Comparison of ENCODE assay signal across 1 cellular context in genomic region chr4:145931403-145931802, GRCh38.
TF ChIP-seq lines count a peak whose summit lies in the region.

No MANE protein-coding gene starts in this region.

TF ChIP-seq in GM23338, 12 proteins besides CTCF, POLR2A, EP300 and RAD21 (continued from another document):
- TF ChIP-seq, protein P1, sequence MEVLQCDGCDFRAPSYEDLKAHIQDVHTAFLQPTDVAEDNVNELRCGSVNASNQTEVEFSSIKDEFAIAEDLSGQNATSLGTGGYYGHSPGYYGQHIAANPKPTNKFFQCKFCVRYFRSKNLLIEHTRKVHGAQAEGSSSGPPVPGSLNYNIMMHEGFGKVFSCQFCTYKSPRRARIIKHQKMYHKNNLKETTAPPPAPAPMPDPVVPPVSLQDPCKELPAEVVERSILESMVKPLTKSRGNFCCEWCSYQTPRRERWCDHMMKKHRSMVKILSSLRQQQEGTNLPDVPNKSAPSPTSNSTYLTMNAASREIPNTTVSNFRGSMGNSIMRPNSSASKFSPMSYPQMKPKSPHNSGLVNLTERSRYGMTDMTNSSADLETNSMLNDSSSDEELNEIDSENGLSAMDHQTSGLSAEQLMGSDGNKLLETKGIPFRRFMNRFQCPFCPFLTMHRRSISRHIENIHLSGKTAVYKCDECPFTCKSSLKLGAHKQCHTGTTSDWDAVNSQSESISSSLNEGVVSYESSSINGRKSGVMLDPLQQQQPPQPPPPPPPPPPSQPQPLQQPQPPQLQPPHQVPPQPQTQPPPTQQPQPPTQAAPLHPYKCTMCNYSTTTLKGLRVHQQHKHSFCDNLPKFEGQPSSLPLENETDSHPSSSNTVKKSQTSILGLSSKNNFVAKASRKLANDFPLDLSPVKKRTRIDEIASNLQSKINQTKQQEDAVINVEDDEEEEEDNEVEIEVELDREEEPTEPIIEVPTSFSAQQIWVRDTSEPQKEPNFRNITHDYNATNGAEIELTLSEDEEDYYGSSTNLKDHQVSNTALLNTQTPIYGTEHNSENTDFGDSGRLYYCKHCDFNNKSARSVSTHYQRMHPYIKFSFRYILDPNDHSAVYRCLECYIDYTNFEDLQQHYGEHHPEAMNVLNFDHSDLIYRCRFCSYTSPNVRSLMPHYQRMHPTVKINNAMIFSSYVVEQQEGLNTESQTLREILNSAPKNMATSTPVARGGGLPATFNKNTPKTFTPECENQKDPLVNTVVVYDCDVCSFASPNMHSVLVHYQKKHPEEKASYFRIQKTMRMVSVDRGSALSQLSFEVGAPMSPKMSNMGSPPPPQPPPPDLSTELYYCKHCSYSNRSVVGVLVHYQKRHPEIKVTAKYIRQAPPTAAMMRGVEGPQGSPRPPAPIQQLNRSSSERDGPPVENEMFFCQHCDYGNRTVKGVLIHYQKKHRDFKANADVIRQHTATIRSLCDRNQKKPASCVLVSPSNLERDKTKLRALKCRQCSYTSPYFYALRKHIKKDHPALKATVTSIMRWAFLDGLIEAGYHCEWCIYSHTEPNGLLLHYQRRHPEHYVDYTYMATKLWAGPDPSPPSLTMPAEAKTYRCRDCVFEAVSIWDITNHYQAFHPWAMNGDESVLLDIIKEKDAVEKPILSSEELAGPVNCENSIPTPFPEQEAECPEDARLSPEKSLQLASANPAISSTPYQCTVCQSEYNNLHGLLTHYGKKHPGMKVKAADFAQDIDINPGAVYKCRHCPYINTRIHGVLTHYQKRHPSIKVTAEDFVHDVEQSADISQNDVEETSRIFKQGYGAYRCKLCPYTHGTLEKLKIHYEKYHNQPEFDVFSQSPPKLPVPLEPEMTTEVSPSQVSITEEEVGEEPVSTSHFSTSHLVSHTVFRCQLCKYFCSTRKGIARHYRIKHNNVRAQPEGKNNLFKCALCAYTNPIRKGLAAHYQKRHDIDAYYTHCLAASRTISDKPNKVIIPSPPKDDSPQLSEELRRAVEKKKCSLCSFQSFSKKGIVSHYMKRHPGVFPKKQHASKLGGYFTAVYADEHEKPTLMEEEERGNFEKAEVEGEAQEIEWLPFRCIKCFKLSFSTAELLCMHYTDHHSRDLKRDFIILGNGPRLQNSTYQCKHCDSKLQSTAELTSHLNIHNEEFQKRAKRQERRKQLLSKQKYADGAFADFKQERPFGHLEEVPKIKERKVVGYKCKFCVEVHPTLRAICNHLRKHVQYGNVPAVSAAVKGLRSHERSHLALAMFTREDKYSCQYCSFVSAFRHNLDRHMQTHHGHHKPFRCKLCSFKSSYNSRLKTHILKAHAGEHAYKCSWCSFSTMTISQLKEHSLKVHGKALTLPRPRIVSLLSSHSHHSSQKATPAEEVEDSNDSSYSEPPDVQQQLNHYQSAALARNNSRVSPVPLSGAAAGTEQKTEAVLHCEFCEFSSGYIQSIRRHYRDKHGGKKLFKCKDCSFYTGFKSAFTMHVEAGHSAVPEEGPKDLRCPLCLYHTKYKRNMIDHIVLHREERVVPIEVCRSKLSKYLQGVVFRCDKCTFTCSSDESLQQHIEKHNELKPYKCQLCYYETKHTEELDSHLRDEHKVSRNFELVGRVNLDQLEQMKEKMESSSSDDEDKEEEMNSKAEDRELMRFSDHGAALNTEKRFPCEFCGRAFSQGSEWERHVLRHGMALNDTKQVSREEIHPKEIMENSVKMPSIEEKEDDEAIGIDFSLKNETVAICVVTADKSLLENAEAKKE (CRISPR knock-in tag; IDR thresholded peaks at IDR 0.05), result no peak
- TF ChIP-seq ZNF331 (CRISPR knock-in tag; IDR thresholded peaks at IDR 0.05; ENCODE audit: low read depth), result no peak
- no peak for TF ChIP-seq CREB1 (CRISPR knock-in tag; IDR thresholded peaks at IDR 0.05; ENCODE audit: low read depth)
- no peak for TF ChIP-seq NANOG (IDR thresholded peaks at IDR 0.05; ENCODE audit: borderline replicate concordance)
- no peak for TF ChIP-seq JUNB (IDR thresholded peaks at IDR 0.05; ENCODE audit: unreplicated experiment)
- TF ChIP-seq EZH2phosphoT487 (IDR thresholded peaks at IDR 0.05; ENCODE audit: unreplicated experiment), result no peak
- no peak for TF ChIP-seq POLR2AphosphoS5 (IDR thresholded peaks at IDR 0.05; ENCODE audit: low read depth)
- no peak for TF ChIP-seq ETS1 (IDR thresholded peaks at IDR 0.05)
- TF ChIP-seq, protein P2, sequence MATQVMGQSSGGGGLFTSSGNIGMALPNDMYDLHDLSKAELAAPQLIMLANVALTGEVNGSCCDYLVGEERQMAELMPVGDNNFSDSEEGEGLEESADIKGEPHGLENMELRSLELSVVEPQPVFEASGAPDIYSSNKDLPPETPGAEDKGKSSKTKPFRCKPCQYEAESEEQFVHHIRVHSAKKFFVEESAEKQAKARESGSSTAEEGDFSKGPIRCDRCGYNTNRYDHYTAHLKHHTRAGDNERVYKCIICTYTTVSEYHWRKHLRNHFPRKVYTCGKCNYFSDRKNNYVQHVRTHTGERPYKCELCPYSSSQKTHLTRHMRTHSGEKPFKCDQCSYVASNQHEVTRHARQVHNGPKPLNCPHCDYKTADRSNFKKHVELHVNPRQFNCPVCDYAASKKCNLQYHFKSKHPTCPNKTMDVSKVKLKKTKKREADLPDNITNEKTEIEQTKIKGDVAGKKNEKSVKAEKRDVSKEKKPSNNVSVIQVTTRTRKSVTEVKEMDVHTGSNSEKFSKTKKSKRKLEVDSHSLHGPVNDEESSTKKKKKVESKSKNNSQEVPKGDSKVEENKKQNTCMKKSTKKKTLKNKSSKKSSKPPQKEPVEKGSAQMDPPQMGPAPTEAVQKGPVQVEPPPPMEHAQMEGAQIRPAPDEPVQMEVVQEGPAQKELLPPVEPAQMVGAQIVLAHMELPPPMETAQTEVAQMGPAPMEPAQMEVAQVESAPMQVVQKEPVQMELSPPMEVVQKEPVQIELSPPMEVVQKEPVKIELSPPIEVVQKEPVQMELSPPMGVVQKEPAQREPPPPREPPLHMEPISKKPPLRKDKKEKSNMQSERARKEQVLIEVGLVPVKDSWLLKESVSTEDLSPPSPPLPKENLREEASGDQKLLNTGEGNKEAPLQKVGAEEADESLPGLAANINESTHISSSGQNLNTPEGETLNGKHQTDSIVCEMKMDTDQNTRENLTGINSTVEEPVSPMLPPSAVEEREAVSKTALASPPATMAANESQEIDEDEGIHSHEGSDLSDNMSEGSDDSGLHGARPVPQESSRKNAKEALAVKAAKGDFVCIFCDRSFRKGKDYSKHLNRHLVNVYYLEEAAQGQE (IDR thresholded peaks at IDR 0.05; ENCODE audit: unreplicated experiment), result no peak
